In the genomic region with DNA sequence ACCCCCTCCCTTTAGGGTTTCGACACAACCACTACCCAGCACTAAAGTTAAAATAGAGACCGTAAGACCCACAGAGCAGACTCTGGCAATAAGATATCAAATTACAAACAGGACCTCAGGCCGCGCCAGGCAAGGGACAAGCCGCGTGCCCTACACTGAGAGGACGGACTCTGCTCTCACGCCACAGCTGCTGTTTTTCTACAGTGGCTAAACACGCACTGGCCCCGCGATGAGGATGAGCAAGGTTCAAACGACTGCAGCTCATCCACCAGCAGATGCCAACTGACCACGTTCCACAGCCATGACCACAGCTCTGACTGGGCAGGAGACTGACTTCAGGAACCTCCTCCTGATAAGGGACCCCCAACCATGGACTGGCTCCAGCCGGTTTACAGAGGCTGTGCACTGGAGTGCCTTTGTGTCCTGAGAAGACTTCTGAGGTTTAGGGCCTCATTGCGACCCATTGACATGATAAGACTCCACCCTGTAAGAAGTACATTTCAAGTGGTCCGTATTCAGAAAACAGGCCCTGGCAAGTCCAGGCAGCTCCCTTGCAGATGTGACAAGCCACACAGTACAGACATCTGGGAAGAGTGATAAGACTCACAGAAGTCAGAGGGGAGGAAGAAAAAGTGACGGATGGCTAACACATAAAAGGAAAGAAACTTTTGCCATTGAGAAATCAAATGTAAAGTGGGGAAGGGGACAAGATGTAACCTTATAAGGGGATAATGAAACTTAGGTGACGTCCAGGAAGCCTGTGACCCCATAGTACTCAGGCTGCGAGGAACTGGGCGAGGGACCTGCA, we compare ENCODE assay signal across 1 cellular context.
TF ChIP-seq lines count a peak whose summit lies in the region.

No MANE protein-coding gene starts in this region.

TF ChIP-seq in HepG2, 621 proteins besides CTCF, POLR2A, EP300 and RAD21 (continued from another document and continues in another):
- TF ChIP-seq ZNF674 (CRISPR knock-in tag; IDR thresholded peaks at IDR 0.05; ENCODE audit: low read depth) (no peak), KDM4B (CRISPR knock-in tag; IDR thresholded peaks at IDR 0.05) (0 out of 2 replicates have a peak, but pooled peaks have one; percentile 55), TBP (CRISPR knock-in tag; IDR thresholded peaks at IDR 0.05) (no peak), YY1 (IDR thresholded peaks at IDR 0.05; ENCODE audit: insufficient read depth, insufficient replicate concordance, low read depth, low read length) (peak; percentile 8), ZNF879 (CRISPR knock-in tag; IDR thresholded peaks at IDR 0.05) (no peak), HNRNPH1 (optimal IDR thresholded peaks at IDR 0.05; ENCODE audit: low read depth, low read length) (no peak), ADNP (CRISPR knock-in tag; IDR thresholded peaks at IDR 0.05) (no peak), ATRX (CRISPR knock-in tag; IDR thresholded peaks at IDR 0.05; ENCODE audit: borderline replicate concordance) (no peak), TOPORS (CRISPR knock-in tag; IDR thresholded peaks at IDR 0.05) (0 out of 2 replicates have a peak, but pooled peaks have one; percentile 66), REST (IDR thresholded peaks at IDR 0.05; ENCODE audit: borderline replicate concordance in 1 of 2, low read depth in 1 of 2, low read length in 2 of 2) (no peak), MYC (CRISPR knock-in tag; IDR thresholded peaks at IDR 0.05; ENCODE audit: borderline replicate concordance) (peak; percentile 95), HDAC2 (CRISPR knock-in tag; IDR thresholded peaks at IDR 0.05) (peak; percentile 95), ZNF562 (CRISPR knock-in tag; IDR thresholded peaks at IDR 0.05; ENCODE audit: borderline replicate concordance) (no peak), ESRRA (CRISPR knock-in tag; IDR thresholded peaks at IDR 0.05; ENCODE audit: low read depth) (peak; percentile 49; the same call in 1 of the 2 replicates), ZNF772 (CRISPR knock-in tag; IDR thresholded peaks at IDR 0.05) (peak; percentile 82), ZNF510 (CRISPR knock-in tag; IDR thresholded peaks at IDR 0.05; ENCODE audit: low read depth) (no peak), EHMT2 (IDR thresholded peaks at IDR 0.05; ENCODE audit: borderline replicate concordance, low read depth, low read length) (no peak), ZNF234 (CRISPR knock-in tag; conservative IDR thresholded peaks at IDR 0.05) (no peak), POGK (CRISPR knock-in tag; conservative IDR thresholded peaks at IDR 0.05) (no peak), DDIT3 (CRISPR knock-in tag; IDR thresholded peaks at IDR 0.05) (no peak), ZNF180 (CRISPR knock-in tag; IDR thresholded peaks at IDR 0.05; ENCODE audit: borderline replicate concordance, low read depth) (no peak), ZFP36L1 (CRISPR knock-in tag; IDR thresholded peaks at IDR 0.05) (peak; percentile 83), ZBTB7B (CRISPR knock-in tag; IDR thresholded peaks at IDR 0.05) (peak; percentile 77; the same call in 1 of the 2 replicates), NKX3-1 (CRISPR knock-in tag; IDR thresholded peaks at IDR 0.05) (0 out of 2 replicates have a peak, but pooled peaks have one; percentile 39), MTF2 (CRISPR knock-in tag; IDR thresholded peaks at IDR 0.05; ENCODE audit: borderline replicate concordance) (no peak), ZNF431 (CRISPR knock-in tag; IDR thresholded peaks at IDR 0.05; ENCODE audit: borderline replicate concordance, low read depth) (0 out of 2 replicates have a peak, but pooled peaks have one; percentile 61), RELA (CRISPR knock-in tag; IDR thresholded peaks at IDR 0.05) (no peak), SKI (IDR thresholded peaks at IDR 0.05; ENCODE audit: partially characterized antibody) (peak; percentile 73), ATAD3A (CRISPR knock-in tag; IDR thresholded peaks at IDR 0.05) (no peak), ZMYM4 (CRISPR knock-in tag; IDR thresholded peaks at IDR 0.05) (peak; percentile 86), HOXA7 (CRISPR knock-in tag; IDR thresholded peaks at IDR 0.05) (no peak), ZNF83 (CRISPR knock-in tag; IDR thresholded peaks at IDR 0.05; ENCODE audit: borderline replicate concordance) (0 out of 2 replicates have a peak, but pooled peaks have one; percentile 36), RCOR2 (CRISPR knock-in tag; IDR thresholded peaks at IDR 0.05) (0 out of 2 replicates have a peak, but pooled peaks have one; percentile 62), MTERF4 (CRISPR knock-in tag; IDR thresholded peaks at IDR 0.05) (peak; percentile 77; the same call in 1 of the 2 replicates), ZNF558 (CRISPR knock-in tag; IDR thresholded peaks at IDR 0.05; ENCODE audit: borderline replicate concordance) (no peak), NCOA1 (CRISPR knock-in tag; IDR thresholded peaks at IDR 0.05) (peak; percentile 78; the same call in 1 of the 2 replicates), ZNF768 (CRISPR knock-in tag; IDR thresholded peaks at IDR 0.05) (no peak), MEF2D (CRISPR knock-in tag; IDR thresholded peaks at IDR 0.05) (peak; percentile 89), REXO4 (CRISPR knock-in tag; IDR thresholded peaks at IDR 0.05; ENCODE audit: borderline replicate concordance) (no peak), ZBTB21 (CRISPR knock-in tag; IDR thresholded peaks at IDR 0.05) (no peak), ZNF367 (CRISPR knock-in tag; IDR thresholded peaks at IDR 0.05; ENCODE audit: borderline replicate concordance) (no peak), ZBTB14 (CRISPR knock-in tag; IDR thresholded peaks at IDR 0.05) (no peak), KDM5A (IDR thresholded peaks at IDR 0.05; ENCODE audit: borderline replicate concordance, low read length) (no peak), ZNF430 (CRISPR knock-in tag; IDR thresholded peaks at IDR 0.05) (peak; percentile 85), E2F1 (CRISPR knock-in tag; IDR thresholded peaks at IDR 0.05) (peak; percentile 60; the same call in 1 of the 2 replicates), ZNF552 (CRISPR knock-in tag; IDR thresholded peaks at IDR 0.05; ENCODE audit: borderline replicate concordance) (no peak), RBFOX2 (IDR thresholded peaks at IDR 0.05; ENCODE audit: low read depth, low read length) (no peak)
- TF ChIP-seq, protein P1, sequence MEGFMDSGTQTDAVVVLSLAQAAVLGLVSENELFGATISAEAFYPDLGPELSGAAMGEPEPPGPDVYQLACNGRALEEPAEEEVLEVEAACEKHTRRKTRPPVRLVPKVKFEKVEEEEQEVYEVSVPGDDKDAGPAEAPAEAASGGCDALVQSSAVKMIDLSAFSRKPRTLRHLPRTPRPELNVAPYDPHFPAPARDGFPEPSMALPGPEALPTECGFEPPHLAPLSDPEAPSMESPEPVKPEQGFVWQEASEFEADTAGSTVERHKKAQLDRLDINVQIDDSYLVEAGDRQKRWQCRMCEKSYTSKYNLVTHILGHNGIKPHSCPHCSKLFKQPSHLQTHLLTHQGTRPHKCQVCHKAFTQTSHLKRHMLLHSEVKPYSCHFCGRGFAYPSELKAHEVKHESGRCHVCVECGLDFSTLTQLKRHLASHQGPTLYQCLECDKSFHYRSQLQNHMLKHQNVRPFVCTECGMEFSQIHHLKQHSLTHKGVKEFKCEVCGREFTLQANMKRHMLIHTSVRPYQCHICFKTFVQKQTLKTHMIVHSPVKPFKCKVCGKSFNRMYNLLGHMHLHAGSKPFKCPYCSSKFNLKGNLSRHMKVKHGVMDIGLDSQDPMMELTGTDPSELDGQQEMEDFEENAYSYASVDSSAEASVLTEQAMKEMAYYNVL (CRISPR knock-in tag; IDR thresholded peaks at IDR 0.05; ENCODE audit: borderline replicate concordance): no peak
- TF ChIP-seq, protein P2, sequence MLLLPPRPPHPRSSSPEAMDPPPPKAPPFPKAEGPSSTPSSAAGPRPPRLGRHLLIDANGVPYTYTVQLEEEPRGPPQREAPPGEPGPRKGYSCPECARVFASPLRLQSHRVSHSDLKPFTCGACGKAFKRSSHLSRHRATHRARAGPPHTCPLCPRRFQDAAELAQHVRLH (CRISPR knock-in tag; IDR thresholded peaks at IDR 0.05; ENCODE audit: borderline replicate concordance, low read depth): peak; percentile 79; the same call in 1 of the 2 replicates
- TF ChIP-seq, protein P3, sequence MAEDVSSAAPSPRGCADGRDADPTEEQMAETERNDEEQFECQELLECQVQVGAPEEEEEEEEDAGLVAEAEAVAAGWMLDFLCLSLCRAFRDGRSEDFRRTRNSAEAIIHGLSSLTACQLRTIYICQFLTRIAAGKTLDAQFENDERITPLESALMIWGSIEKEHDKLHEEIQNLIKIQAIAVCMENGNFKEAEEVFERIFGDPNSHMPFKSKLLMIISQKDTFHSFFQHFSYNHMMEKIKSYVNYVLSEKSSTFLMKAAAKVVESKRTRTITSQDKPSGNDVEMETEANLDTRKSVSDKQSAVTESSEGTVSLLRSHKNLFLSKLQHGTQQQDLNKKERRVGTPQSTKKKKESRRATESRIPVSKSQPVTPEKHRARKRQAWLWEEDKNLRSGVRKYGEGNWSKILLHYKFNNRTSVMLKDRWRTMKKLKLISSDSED (CRISPR knock-in tag; IDR thresholded peaks at IDR 0.05): no peak
- TF ChIP-seq, protein P4, sequence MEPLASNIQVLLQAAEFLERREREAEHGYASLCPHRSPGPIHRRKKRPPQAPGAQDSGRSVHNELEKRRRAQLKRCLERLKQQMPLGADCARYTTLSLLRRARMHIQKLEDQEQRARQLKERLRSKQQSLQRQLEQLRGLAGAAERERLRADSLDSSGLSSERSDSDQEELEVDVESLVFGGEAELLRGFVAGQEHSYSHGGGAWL (CRISPR knock-in tag; IDR thresholded peaks at IDR 0.05): peak; percentile 54; the same call in 1 of the 2 replicates
- TF ChIP-seq, protein P5, sequence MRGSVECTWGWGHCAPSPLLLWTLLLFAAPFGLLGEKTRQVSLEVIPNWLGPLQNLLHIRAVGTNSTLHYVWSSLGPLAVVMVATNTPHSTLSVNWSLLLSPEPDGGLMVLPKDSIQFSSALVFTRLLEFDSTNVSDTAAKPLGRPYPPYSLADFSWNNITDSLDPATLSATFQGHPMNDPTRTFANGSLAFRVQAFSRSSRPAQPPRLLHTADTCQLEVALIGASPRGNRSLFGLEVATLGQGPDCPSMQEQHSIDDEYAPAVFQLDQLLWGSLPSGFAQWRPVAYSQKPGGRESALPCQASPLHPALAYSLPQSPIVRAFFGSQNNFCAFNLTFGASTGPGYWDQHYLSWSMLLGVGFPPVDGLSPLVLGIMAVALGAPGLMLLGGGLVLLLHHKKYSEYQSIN (CRISPR knock-in tag; IDR thresholded peaks at IDR 0.05; ENCODE audit: borderline replicate concordance): no peak
